Comparison of ENCODE assay signal across 8 cellular contexts in genomic region chr7:32890553-32891045, GRCh38. TPM values are rescaled to one million over a fixed set of nuclear protein-coding genes. Genes with fewer than 3 reads are reported as not detected.
DNase-seq lines count a peak whose midpoint lies in the region; ATAC-seq and TF ChIP-seq lines count a peak whose summit lies in the region.

No MANE protein-coding gene starts in this region.

- no peak for TF ChIP-seq CTCF in left ventricle myocardium inferior (IDR thresholded peaks at IDR 0.05; ENCODE audit: borderline replicate concordance)
- no peak for TF ChIP-seq CTCF in H9 (conservative IDR thresholded peaks at IDR 0.05)
- TF ChIP-seq CTCF in Loucy (conservative IDR thresholded peaks at IDR 0.05; ENCODE audit: low read length) = no peak
- TF ChIP-seq CTCF in choroid plexus epithelial cell (conservative IDR thresholded peaks at IDR 0.05; ENCODE audit: low read depth, low read length) = no peak

- H3K4ac ChIP-seq in H9 (ENCODE audit: low read depth, low read length) = no peak overlapping the region

- H3T11ph ChIP-seq in H9 (ENCODE audit: low read length) = no peak overlapping the region

- no peaks in the 10 kb centered on the region for H3F3A ChIP-seq in Loucy (ENCODE audit: low read depth)

- no peak overlapping the region for H3K14ac ChIP-seq in H9 (ENCODE audit: insufficient read depth, low read length)

- CTCF ChIA-PET in T-cell (lab: Charles Lee) = interaction anchor here (0.8 to 3.3 kb wide), 6 partner anchors 14 to 53 kb away, joined by 3 to 25 read pairs (median 4); no protein-coding TSS in a partner anchor

- H3K79me1 ChIP-seq in H9 (ENCODE audit: insufficient read depth, low read depth, low read length, poor library complexity, severe bottlenecking) = peaks cover 5% of the 10 kb centered on the region

- H2AFZ ChIP-seq in H9 (ENCODE audit: low read length) (no peak overlapping the region), Loucy (ENCODE audit: low read length) (peak overlapping the region; percentile 34; the same call in 1 of the 2 replicates)

- ATAC-seq in left ventricle myocardium superior (no peak), T-cell (replicated peaks in 1 of 4) (peak; percentile 17 to 45 (median 26))

- no peak for DNase-seq in left ventricle myocardium inferior
- DNase-seq in left ventricle myocardium superior = no peak
- DNase-seq in H9 = no peak
- DNase-seq in T-cell = peak in 33 of 34 experiments; percentile 4 to 71 (median 49)
- peak; percentile 87 for DNase-seq in choroid plexus epithelial cell (ENCODE audit: low read depth)
- peak; percentile 84 for DNase-seq in medulla oblongata (ENCODE audit: extremely low spot score)
- DNase-seq in substantia nigra (lab: John Stamatoyannopoulos, UW) = peak in 17 of 49 donors; percentile 0 to 55 (median 19)

- H3K79me2 ChIP-seq in H9 (ENCODE audit: insufficient read depth, low read length) (peaks cover 30% of the 10 kb centered on the region; the same call in 1 of the 2 replicates), Loucy (ENCODE audit: insufficient read depth, low read length) (peaks cover 54% of the 10 kb centered on the region)

- H3K9me3 ChIP-seq in left ventricle myocardium inferior (replicated peaks) (no peaks in the 10 kb centered on the region), H9 (ENCODE audit: control insufficient read depth, low read depth, low read length) (no peaks in the 10 kb centered on the region), Loucy (ENCODE audit: insufficient read depth, low read depth, low read length) (no peaks in the 10 kb centered on the region)

- no CpG with 5 or more reads among the region's 17 CpGs for WGBS in H9 (ENCODE audit: extremely low coverage, insufficient read length, low lambda C conversion rate)

- H3K4me3 ChIP-seq in left ventricle myocardium inferior (peak overlapping the region; percentile 84), Loucy (ENCODE audit: low read length, poor library complexity, severe bottlenecking) (peak overlapping the region; percentile 95), choroid plexus epithelial cell (ENCODE audit: low read depth, low read length) (peak overlapping the region; percentile 83)

- H3K18ac ChIP-seq in H9 (ENCODE audit: insufficient read length, low read depth, low read length) = no peak overlapping the region

- H3K36me3 ChIP-seq in left ventricle myocardium inferior = no peaks in the 10 kb centered on the region
- no peaks in the 10 kb centered on the region for H3K36me3 ChIP-seq in Loucy (ENCODE audit: insufficient read depth, low read length)

- no peak overlapping the region for H3K23ac ChIP-seq in H9 (ENCODE audit: insufficient read length, low read depth, low read length)

- H3K27me3 Mint-ChIP-seq in H9 (ENCODE audit: low read depth) (peaks cover 7% of the 10 kb centered on the region), T-cell (no peaks in the 10 kb centered on the region)

- no peak overlapping the region for H3K56ac ChIP-seq in H9 (ENCODE audit: insufficient read length, low read depth, low read length)

- no peaks in the 10 kb centered on the region; a peak in 2 of 5 replicates for H3K9me3 Mint-ChIP-seq in H9
- H3K9me3 Mint-ChIP-seq in T-cell = no peaks in the 10 kb centered on the region

- H3K9ac ChIP-seq in H9 (ENCODE audit: extremely low read depth, insufficient read length, low read length) (peak overlapping the region; percentile 85), Loucy (ENCODE audit: low read depth, low read length, poor library complexity, severe bottlenecking) (peak overlapping the region; percentile 98)

- H2AK5ac ChIP-seq in H9 (ENCODE audit: insufficient read length, low read length) = no peak overlapping the region

- H3K4me2 ChIP-seq in H9 (ENCODE audit: insufficient read depth, insufficient read length, low read length) (peak overlapping the region; percentile 88), Loucy (ENCODE audit: low read depth, low read length, poor library complexity, severe bottlenecking) (peak overlapping the region; percentile 94)

- H3K4me3 Mint-ChIP-seq in H9 (peak overlapping the region; percentile 90 to 98), T-cell (peak overlapping the region; percentile 97 to 98 (median 98))

- no peaks in the 10 kb centered on the region for H3K9me2 ChIP-seq in Loucy (replicated peaks; ENCODE audit: low read depth, low read length)

- no peak overlapping the region for H2BK12ac ChIP-seq in H9 (ENCODE audit: insufficient read length, low read depth, low read length)

- peaks cover 29 to 34% of the 10 kb centered on the region in 2 experiments for H3K4me1 Mint-ChIP-seq in H9
- peaks cover 61 to 72% (median 67%) of the 10 kb centered on the region in 3 donors for H3K4me1 Mint-ChIP-seq in T-cell

- POLR2A ChIA-PET in T-cell (lab: Charles Lee) = interaction anchor here (0.5 to 5.0 kb wide), 8 partner anchors 11 to 218 kb away, joined by 3 to 68 read pairs (median 6); no protein-coding TSS in a partner anchor

- H3K27ac ChIP-seq in left ventricle myocardium inferior (replicated peaks) (peak overlapping the region; percentile 98), H9 (ENCODE audit: insufficient read length, low read depth, low read length) (peak overlapping the region; percentile 65), substantia nigra (ENCODE audit: low read depth, low read length, poor library complexity, severe bottlenecking) (peak overlapping the region; percentile 92)

- no peak overlapping the region for H2BK5ac ChIP-seq in H9 (ENCODE audit: insufficient read length, low read length)

- H3K27ac Mint-ChIP-seq in H9 = peak overlapping the region; percentile 94 to 98 (median 95)
- peak overlapping the region; percentile 92 to 93 for H3K27ac Mint-ChIP-seq in T-cell

- intact Hi-C loops in left ventricle myocardium inferior (cut with micrococcal nuclease) = loop anchor here (10.0 kb wide), 1 partner anchor 54 kb away; no protein-coding TSS in a partner anchor
- intact Hi-C loops in left ventricle myocardium superior (cut with micrococcal nuclease) = no loop called here

- H3K36me3 Mint-ChIP-seq in H9 (ENCODE audit: insufficient read depth in 1 of 3, low read depth in 3 of 3) = no peaks in the 10 kb centered on the region; a peak in 2 of 7 replicates
- peaks cover 5% of the 10 kb centered on the region for H3K36me3 Mint-ChIP-seq in T-cell

- H2BK15ac ChIP-seq in H9 (ENCODE audit: low read depth, low read length) = no peak overlapping the region

- H2BK20ac ChIP-seq in H9 (ENCODE audit: low read depth, low read length, poor library complexity, severe bottlenecking) = no peak overlapping the region

- H4K5ac ChIP-seq in H9 (ENCODE audit: insufficient read length, low read depth, low read length) = no peak overlapping the region

- no peak overlapping the region for H2BK120ac ChIP-seq in H9 (ENCODE audit: low read depth, low read length, poor library complexity, severe bottlenecking)

- no peak overlapping the region for H4K91ac ChIP-seq in H9 (ENCODE audit: insufficient read length, low read depth, low read length)

- no peaks in the 10 kb centered on the region for H3K27me3 ChIP-seq in left ventricle myocardium inferior (ENCODE audit: low read depth)
- H3K27me3 ChIP-seq in H9 (ENCODE audit: insufficient read depth, low read length) = no peaks in the 10 kb centered on the region
- H3K27me3 ChIP-seq in Loucy (ENCODE audit: insufficient read depth, low read length, poor library complexity, severe bottlenecking) = no peaks in the 10 kb centered on the region

- peaks cover 11% of the 10 kb centered on the region for H3K23me2 ChIP-seq in H9 (ENCODE audit: insufficient read length, low read depth, low read length, poor library complexity, severe bottlenecking)

- no peaks in the 10 kb centered on the region for H4K20me1 ChIP-seq in H9 (ENCODE audit: control insufficient read depth, insufficient read depth, insufficient read length)
- peaks cover 54% of the 10 kb centered on the region for H4K20me1 ChIP-seq in Loucy (ENCODE audit: insufficient read depth, low read length, poor library complexity, severe bottlenecking)

- no peak overlapping the region for H4K8ac ChIP-seq in H9 (replicated peaks; ENCODE audit: insufficient read length, low read depth, low read length)

- H3K4me1 ChIP-seq in left ventricle myocardium inferior = peaks cover 66% of the 10 kb centered on the region
- no peaks in the 10 kb centered on the region for H3K4me1 ChIP-seq in H9 (ENCODE audit: insufficient read depth, low read length)
- H3K4me1 ChIP-seq in Loucy (ENCODE audit: insufficient read depth, low read length, poor library complexity, severe bottlenecking) = peaks cover 51% of the 10 kb centered on the region

RNA-seq across cellular contexts. Expression of gene KBTBD2, which starts 1.0 kb away (rescaled TPM):
- 25.3 TPM for total RNA-seq in left ventricle myocardium inferior
- total RNA-seq in left ventricle myocardium superior = 25.5 TPM
- total RNA-seq in H9 (2021) = 31.5 and 34.2 TPM in 2 replicates
- total RNA-seq in T-cell = 100 to 1,000 TPM in 1 of 5 donors, 10 to 100 TPM in 4; 46.5 to 108 (median 55.2) TPM

Comparison
In these comparisons a context has a peak if more than half of its experiments do, and no peak if none do; other contexts are left out.
1. DNase-seq: peak in T-cell (33 of 34), choroid plexus epithelial cell (single experiment) and medulla oblongata (single experiment); none in left ventricle myocardium inferior (single experiment), left ventricle myocardium superior (single experiment) and H9 (single experiment).
2. Peak in every context shown above with its lines, with median percentiles within 50 percentile points of each other: H3K27ac ChIP-seq and H3K4me3 ChIP-seq.